ENCODE assay signal across 19 cellular contexts in genomic region chr6:4819706-4820283, GRCh38. TPM values are rescaled to one million over a fixed set of nuclear protein-coding genes. Genes with fewer than 3 reads are reported as not detected.
A peak's percentile ranks its signal among the peaks of the same experiment; 100 is the strongest.
DNase-seq lines count a peak whose midpoint lies in the region; ATAC-seq and TF ChIP-seq lines count a peak whose summit lies in the region.
"Had no signal": no experiment of that assay in that cellular context is flagged by ENCODE, and none has a peak within 500 bp of the region (broad histone marks: within the 10 kb centered on the region; RNA-seq: fewer than 3 reads in every experiment).

No MANE protein-coding gene starts in this region.

- peaks cover 23% of the 10 kb centered on the region for H3K36me3 Mint-ChIP-seq in activated naive CD8-positive, alpha-beta T cell
- peaks cover 12% of the 10 kb centered on the region for H3K36me3 Mint-ChIP-seq in activated naive CD8-positive, alpha-beta T cell treated with anti-CD3 and anti-CD28 coated beads, Interleukin-2, amount 50 U/mL, for 24 hours (ENCODE audit: low read depth)

- H3K9me3 Mint-ChIP-seq in activated naive CD8-positive, alpha-beta T cell (ENCODE audit: low read depth), result peaks cover 10% of the 10 kb centered on the region
- peaks cover 6% of the 10 kb centered on the region for H3K9me3 Mint-ChIP-seq in activated naive CD8-positive, alpha-beta T cell treated with anti-CD3 and anti-CD28 coated beads, Interleukin-2, amount 50 U/mL, for 24 hours

- no peak for ATAC-seq in activated naive CD8-positive, alpha-beta T cell treated with anti-CD3 and anti-CD28 coated beads, Interleukin-2, amount 50 U/mL, for 24 hours
- peak; percentile 75 for ATAC-seq in foreskin keratinocyte
- no peak for ATAC-seq in HG02571 (IDR thresholded peaks at IDR 0.05; ENCODE audit: unreplicated experiment)
- no peak for ATAC-seq in GM21576 (IDR thresholded peaks at IDR 0.05; ENCODE audit: unreplicated experiment)

- peak overlapping the region; percentile 31 for H3K4me3 Mint-ChIP-seq in activated naive CD8-positive, alpha-beta T cell
- no peak overlapping the region for H3K4me3 Mint-ChIP-seq in activated naive CD8-positive, alpha-beta T cell treated with anti-CD3 and anti-CD28 coated beads, Interleukin-2, amount 50 U/mL, for 24 hours
- H3K4me3 Mint-ChIP-seq: memory B cell had no signal

- no peaks in the 10 kb centered on the region for H3K27me3 Mint-ChIP-seq in activated naive CD8-positive, alpha-beta T cell
- H3K27me3 Mint-ChIP-seq in activated naive CD8-positive, alpha-beta T cell treated with anti-CD3 and anti-CD28 coated beads, Interleukin-2, amount 50 U/mL, for 24 hours, result no peaks in the 10 kb centered on the region
- H3K27me3 Mint-ChIP-seq: memory B cell had no signal

- DNase-seq in activated naive CD8-positive, alpha-beta T cell treated with anti-CD3 and anti-CD28 coated beads, Interleukin-2, amount 50 U/mL, for 24 hours, result no peak
- DNase-seq in RPMI7951 (ENCODE audit: low read depth) (peak; percentile 30), foreskin keratinocyte (peak in 1 of 2 donors; percentile 55), skeletal muscle cell (ENCODE audit: low read depth) (peak; percentile 12), inferior parietal cortex (ENCODE audit: extremely low spot score) (no peak)
- DNase-seq: activated gamma-delta T cell, DND-41, erythroblast, glutamatergic neuron, NCI-H2081 treated with DMSO at 0.1 percent for 48 hours, NCI-H524, retina, stomach, uterus had no signal

- peaks cover 7% of the 10 kb centered on the region for H3K4me1 ChIP-seq in foreskin keratinocyte
- H3K4me1 ChIP-seq: uterus had no signal

- no peak for TF ChIP-seq CTCF in foreskin keratinocyte (conservative IDR thresholded peaks at IDR 0.05)

- H3K4me3 ChIP-seq in skeletal muscle cell (ENCODE audit: low read depth, low read length), result no peak overlapping the region
- H3K4me3 ChIP-seq: stomach, uterus had no signal

- H3K27me3 ChIP-seq in foreskin keratinocyte, result no peaks in the 10 kb centered on the region
- H3K27me3 ChIP-seq: stomach, uterus had no signal

- peak overlapping the region; percentile 66 for H3K27ac Mint-ChIP-seq in activated naive CD8-positive, alpha-beta T cell
- no peak overlapping the region for H3K27ac Mint-ChIP-seq in activated naive CD8-positive, alpha-beta T cell treated with anti-CD3 and anti-CD28 coated beads, Interleukin-2, amount 50 U/mL, for 24 hours

- no peak overlapping the region for H3K27ac ChIP-seq in foreskin keratinocyte
- H3K27ac ChIP-seq: C4-2B, stomach, uterus had no signal

- peaks cover 60% of the 10 kb centered on the region for H3K4me1 Mint-ChIP-seq in activated naive CD8-positive, alpha-beta T cell (ENCODE audit: low read depth)
- peaks cover 38% of the 10 kb centered on the region for H3K4me1 Mint-ChIP-seq in activated naive CD8-positive, alpha-beta T cell treated with anti-CD3 and anti-CD28 coated beads, Interleukin-2, amount 50 U/mL, for 24 hours

RNA-seq across cellular contexts. Expression of gene CDYL, which starts 43.6 kb away (rescaled TPM):
- total RNA-seq in RPMI7951 (2014; rRNA removed; shearing (Covaris generic)), result 16.8 and 23.2 TPM in 2 replicates
- 38.4 and 40.8 TPM in 2 replicates for total RNA-seq in foreskin keratinocyte
- polyA plus RNA-seq in foreskin keratinocyte, result 10.5 and 11.0 TPM in 2 replicates

Comparison
In these comparisons a context has a peak if more than half of its experiments do, and no peak if none do; other contexts are left out.
1. DNase-seq: peak in RPMI7951 (single experiment) and skeletal muscle cell (single experiment); none in activated naive CD8-positive, alpha-beta T cell treated with anti-CD3 and anti-CD28 coated beads, Interleukin-2, amount 50 U/mL, for 24 hours (single experiment) and inferior parietal cortex (single experiment).